17 cellular contexts compared by ENCODE assay signal in the genomic region with DNA sequence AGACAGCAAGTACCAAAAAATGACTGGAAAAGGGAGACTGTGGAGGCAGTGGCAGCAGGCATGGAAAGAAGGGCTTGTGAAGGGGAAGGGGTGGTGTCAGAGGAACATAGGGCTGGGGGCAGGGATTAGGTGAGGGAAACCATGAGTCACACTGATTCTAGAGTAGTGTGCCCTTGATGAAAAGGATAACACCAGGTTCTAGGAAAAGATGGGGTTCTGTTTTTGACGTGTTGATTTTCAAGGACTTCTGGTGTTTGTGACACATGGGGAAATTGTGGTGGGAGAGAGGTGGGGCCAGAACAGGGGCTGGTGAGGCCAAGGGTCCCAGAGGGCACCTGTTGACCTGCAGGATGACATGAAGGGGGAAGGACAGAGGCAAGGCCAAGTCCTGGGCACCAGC. TPM values are rescaled to one million over a fixed set of nuclear protein-coding genes. Genes with fewer than 3 reads are reported as not detected.
DNase-seq lines count a peak whose midpoint lies in the region; ATAC-seq and TF ChIP-seq lines count a peak whose summit lies in the region.
"Had no signal": no experiment of that assay in that cellular context is flagged by ENCODE, and none has a peak within 500 bp of the region (broad histone marks: within the 10 kb centered on the region; RNA-seq: fewer than 3 reads in every experiment).

No MANE protein-coding gene starts in this region.

- peaks cover 0 to 4% (median 0%) of the 10 kb centered on the region in 3 donors for H3K27me3 Mint-ChIP-seq in CD14-positive monocyte (ENCODE audit: low read depth in 3 of 3)
- H3K27me3 Mint-ChIP-seq in activated B cell treated with CpG ODN at 0.5 μM for 24 hours = no peaks in the 10 kb centered on the region
- H3K27me3 Mint-ChIP-seq in activated naive CD4-positive, alpha-beta T cell treated with anti-CD3 and anti-CD28 coated beads for 36 hours (ENCODE audit: low read depth) = no peaks in the 10 kb centered on the region

- intact Hi-C loops in CD14-positive monocyte (cut with micrococcal nuclease) = no loop called here
- intact Hi-C loops in activated B cell treated with CpG ODN at 0.5 μM for 24 hours (cut with micrococcal nuclease) = loop anchor here (1.0 kb wide), 1 partner anchor 8 kb away; no protein-coding TSS in a partner anchor
- intact Hi-C loops in activated naive CD4-positive, alpha-beta T cell treated with anti-CD3 and anti-CD28 coated beads for 36 hours (cut with micrococcal nuclease) = loop anchor here (1.0 to 2.0 kb wide), 6 partner anchors 22 to 245 kb away; no protein-coding TSS in a partner anchor
- intact Hi-C loops in sigmoid colon (cut with DNase I) = no loop called here

- H3K4me1 Mint-ChIP-seq in CD14-positive monocyte (peaks cover 44% of the 10 kb centered on the region), activated B cell treated with CpG ODN at 0.5 μM for 24 hours (peaks cover 95% of the 10 kb centered on the region)
- peaks cover 90% of the 10 kb centered on the region for H3K4me1 Mint-ChIP-seq in activated naive CD4-positive, alpha-beta T cell treated with anti-CD3 and anti-CD28 coated beads for 36 hours (ENCODE audit: low read depth)

- H3K9me3 ChIP-seq in suprapubic skin = no peaks in the 10 kb centered on the region
- no peaks in the 10 kb centered on the region for H3K9me3 ChIP-seq in sigmoid colon
- H3K9me3 ChIP-seq: breast epithelium, prostate gland had no signal

- CTCF ChIA-PET in activated B cell treated with CpG ODN at 0.5 μM for 24 hours (lab: Charles Lee) = no interaction called here
- CTCF ChIA-PET in activated naive CD4-positive, alpha-beta T cell treated with anti-CD3 and anti-CD28 coated beads for 36 hours (lab: Charles Lee) = interaction anchor here (1.6 to 1.9 kb wide), 3 partner anchors 17 to 26 kb away, joined by 6 to 9 read pairs (median 6); no protein-coding TSS in a partner anchor

- no peaks in the 10 kb centered on the region for H3K4me1 ChIP-seq in suprapubic skin
- H3K4me1 ChIP-seq in sigmoid colon = no peaks in the 10 kb centered on the region
- H3K4me1 ChIP-seq: breast epithelium, prostate gland had no signal

- no peak overlapping the region for H3K4me3 ChIP-seq in suprapubic skin
- H3K4me3 ChIP-seq in sigmoid colon = no peak overlapping the region
- H3K4me3 ChIP-seq: breast epithelium, prostate gland had no signal

- H3K9me3 Mint-ChIP-seq in CD14-positive monocyte (peaks cover 0 to 3% (median 0%) of the 10 kb centered on the region in 7 donors), activated B cell treated with CpG ODN at 0.5 μM for 24 hours (no peaks in the 10 kb centered on the region)
- no peaks in the 10 kb centered on the region for H3K9me3 Mint-ChIP-seq in activated naive CD4-positive, alpha-beta T cell treated with anti-CD3 and anti-CD28 coated beads for 36 hours

- H3K36me3 Mint-ChIP-seq in CD14-positive monocyte (peaks cover 82 to 95% of the 10 kb centered on the region in 2 donors), activated B cell treated with CpG ODN at 0.5 μM for 24 hours (ENCODE audit: low read depth) (peaks cover 88% of the 10 kb centered on the region)
- peaks cover 63% of the 10 kb centered on the region for H3K36me3 Mint-ChIP-seq in activated naive CD4-positive, alpha-beta T cell treated with anti-CD3 and anti-CD28 coated beads for 36 hours (ENCODE audit: low read depth)

- TF ChIP-seq EP300 in suprapubic skin (IDR thresholded peaks at IDR 0.05) (no peak), sigmoid colon (IDR thresholded peaks at IDR 0.05) (no peak)

- TF ChIP-seq CTCF in CD14-positive monocyte (IDR thresholded peaks at IDR 0.05) (no peak), activated B cell treated with CpG ODN at 0.5 μM for 24 hours (IDR thresholded peaks at IDR 0.05) (no peak), suprapubic skin (IDR thresholded peaks at IDR 0.05) (no peak), sigmoid colon (IDR thresholded peaks at IDR 0.05) (no peak)

- H3K27ac Mint-ChIP-seq in CD14-positive monocyte (peak overlapping the region; percentile 75 to 95 (median 89)), activated B cell treated with CpG ODN at 0.5 μM for 24 hours (peak overlapping the region; percentile 95)
- H3K27ac Mint-ChIP-seq in activated naive CD4-positive, alpha-beta T cell treated with anti-CD3 and anti-CD28 coated beads for 36 hours = peak overlapping the region; percentile 91

- no peaks in the 10 kb centered on the region for H3K36me3 ChIP-seq in suprapubic skin
- no peaks in the 10 kb centered on the region for H3K36me3 ChIP-seq in sigmoid colon
- H3K36me3 ChIP-seq: breast epithelium, prostate gland had no signal

- ATAC-seq in activated B cell treated with CpG ODN at 0.5 μM for 24 hours (ENCODE audit: low read depth) = peak; percentile 15
- no peak for ATAC-seq in GM18502 (IDR thresholded peaks at IDR 0.05; ENCODE audit: poor library complexity, unreplicated experiment)
- ATAC-seq: HCT116 had no signal

- no peak overlapping the region for H3K27ac ChIP-seq in suprapubic skin
- H3K27ac ChIP-seq in sigmoid colon = no peak overlapping the region
- H3K27ac ChIP-seq: breast epithelium, prostate gland had no signal

- POLR2A ChIA-PET in activated B cell treated with CpG ODN at 0.5 μM for 24 hours (lab: Charles Lee) = interaction anchor here (1.0 to 2.5 kb wide), 5 partner anchors 7 to 42 kb away, joined by 3 to 10 read pairs (median 5); no protein-coding TSS in a partner anchor

- DNase-seq in CD14-positive monocyte (ENCODE audit: low spot score) (no peak), activated B cell treated with CpG ODN at 0.5 μM for 24 hours (no peak), suprapubic skin (ENCODE audit: low spot score in 2 of 2) (no peak), sigmoid colon (no peak), NCI-H748 treated with DMSO at 0.1 percent for 48 hours (lab: John Stamatoyannopoulos, UW) (no peak)
- peak; percentile 79 for DNase-seq in activated naive CD4-positive, alpha-beta T cell treated with anti-CD3 and anti-CD28 coated beads for 36 hours
- peak; percentile 78 for DNase-seq in stimulated activated CD4-positive, alpha-beta T cell treated with anti-CD3 and anti-CD28 coated beads, Interleukin-15, amount 100 ng/mL, for 24 hours
- DNase-seq: DMS79 treated with DMSO at 0.1 percent for 48 hours, hippocampal formation, mammary epithelial cell, NCI-H1417 treated with DMSO at 0.1 percent for 48 hours, NCI-H526 treated with DMSO at 0.1 percent for 48 hours, SHP77 treated with DMSO at 0.1 percent for 48 hours had no signal

- H3K27me3 ChIP-seq in suprapubic skin (peaks cover under 1% of the 10 kb centered on the region), sigmoid colon (no peaks in the 10 kb centered on the region)
- H3K27me3 ChIP-seq: breast epithelium had no signal

- H3K4me3 Mint-ChIP-seq in CD14-positive monocyte (peak overlapping the region in 1 of 2 donors; percentile 38), activated B cell treated with CpG ODN at 0.5 μM for 24 hours (peak overlapping the region; percentile 69)
- peak overlapping the region; percentile 5 for H3K4me3 Mint-ChIP-seq in activated naive CD4-positive, alpha-beta T cell treated with anti-CD3 and anti-CD28 coated beads for 36 hours

- WGBS in suprapubic skin = 71% methylated on average over 1 of the region's 1 CpG
- WGBS in sigmoid colon, 2 donors = 42 to 56% methylated on average over 1 of the region's 1 CpG

- TF ChIP-seq POLR2A in suprapubic skin (IDR thresholded peaks at IDR 0.05) = no peak
- no peak for TF ChIP-seq POLR2A in sigmoid colon (IDR thresholded peaks at IDR 0.05)

RNA-seq across cellular contexts. Expression of gene FIGNL1, which starts 57.1 kb away (rescaled TPM):
- polyA plus RNA-seq in CD14-positive monocyte (1 to 10 TPM in 1 of 2 donors, under 1 TPM in 1; 0.55 to 2.4 TPM), sigmoid colon (1 to 10 TPM in 2 of 3 donors, under 1 TPM in 1; 0.60 to 6.4 (median 6.0) TPM)
- total RNA-seq in activated B cell treated with CpG ODN at 0.5 μM for 24 hours (13.2 and 15.4 TPM in 2 replicates), suprapubic skin (10 to 100 TPM in 3 of 4 donors, 1 to 10 TPM in 1; 8.1 to 22.1 (median 16.4) TPM), sigmoid colon (1 to 10 TPM; 6.9 to 8.6 (median 7.2) TPM)
- 10 to 100 TPM; 43.7 to 44.4 TPM for total RNA-seq in activated naive CD4-positive, alpha-beta T cell treated with anti-CD3 and anti-CD28 coated beads for 36 hours

Comparison
In these comparisons a context has a peak if more than half of its experiments do, and no peak if none do; other contexts are left out.
1. DNase-seq: peak in activated naive CD4-positive, alpha-beta T cell treated with anti-CD3 and anti-CD28 coated beads for 36 hours (single experiment) and stimulated activated CD4-positive, alpha-beta T cell treated with anti-CD3 and anti-CD28 coated beads, Interleukin-15, amount 100 ng/mL, for 24 hours (single experiment); none in CD14-positive monocyte (single experiment), activated B cell treated with CpG ODN at 0.5 μM for 24 hours (single experiment), suprapubic skin (0 of 2), sigmoid colon (single experiment) and NCI-H748 treated with DMSO at 0.1 percent for 48 hours (single experiment).
2. intact Hi-C loops: an anchor here in activated B cell treated with CpG ODN at 0.5 μM for 24 hours (1.0 kb wide) and activated naive CD4-positive, alpha-beta T cell treated with anti-CD3 and anti-CD28 coated beads for 36 hours (1.0 to 2.0 kb wide); none called in CD14-positive monocyte and sigmoid colon.
3. Peak in every context shown above with its lines, with median percentiles within 50 percentile points of each other: H3K27ac Mint-ChIP-seq.